In the genomic region with DNA sequence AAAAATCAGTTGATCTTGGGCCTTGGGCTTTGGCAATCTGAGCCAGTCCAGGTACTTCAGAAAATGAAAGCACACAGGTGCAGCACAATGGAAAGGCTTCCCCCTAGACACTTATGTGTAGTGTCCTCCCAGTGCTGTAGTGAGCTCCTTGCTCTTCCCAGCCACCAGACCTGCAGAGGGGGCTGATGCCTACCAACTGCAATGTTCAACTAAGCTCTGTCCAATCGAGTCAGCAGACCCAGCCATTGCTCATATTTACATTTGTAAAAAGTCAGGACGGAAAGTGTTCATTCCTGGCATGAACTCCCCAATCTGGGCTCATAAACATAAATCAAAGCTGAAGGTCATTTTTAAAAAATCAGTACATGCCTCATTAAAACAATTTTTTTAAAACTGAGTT, we compare ENCODE assay signal across 13 cellular contexts.
DNase-seq lines count a peak whose midpoint lies in the region; ATAC-seq and TF ChIP-seq lines count a peak whose summit lies in the region.
"Had no signal": no experiment of that assay in that cellular context is flagged by ENCODE, and none has a peak within 500 bp of the region (broad histone marks: within the 10 kb centered on the region; RNA-seq: fewer than 3 reads in every experiment).

No MANE protein-coding gene starts in this region.

- no peak for ATAC-seq in T-cell (replicated peaks in 1 of 4)
- no peak for ATAC-seq in GM21526 (IDR thresholded peaks at IDR 0.05; ENCODE audit: low FRiP score, unreplicated experiment)
- ATAC-seq in GM18498 (IDR thresholded peaks at IDR 0.05; ENCODE audit: unreplicated experiment): no peak
- ATAC-seq: activated CD8-positive, alpha-beta memory T cell treated with anti-CD3 and anti-CD28 coated beads, Interleukin-2, amount 10 ng/mL, durations not matched to agents 7 days and 5 days had no signal

- POLR2A ChIA-PET in HEK293T (lab: Yijun Ruan, JAX) (interaction anchor here (1.0 to 3.6 kb wide), 3 partner anchors 66 to 73 kb away, joined by 3 to 17 read pairs (median 3); a partner anchor contains a TSS), T-cell (lab: Charles Lee) (interaction anchor here (0.6 to 0.8 kb wide), 2 partner anchors 206 to 381 kb away, joined by 3 read pairs; no protein-coding TSS in a partner anchor)

- H3K4me3 Mint-ChIP-seq in T-cell: peak overlapping the region in 1 of 3 donors; percentile 8
- H3K4me3 Mint-ChIP-seq: activated CD8-positive, alpha-beta memory T cell treated with anti-CD3 and anti-CD28 coated beads, Interleukin-2, amount 10 ng/mL, durations not matched to agents 7 days and 5 days; type B pancreatic cell had no signal

- H3K4me1 Mint-ChIP-seq in T-cell: peaks cover 15 to 61% (median 24%) of the 10 kb centered on the region in 3 donors

- no peaks in the 10 kb centered on the region for H3K9me3 Mint-ChIP-seq in T-cell
- H3K9me3 Mint-ChIP-seq: type B pancreatic cell had no signal

- no peaks in the 10 kb centered on the region for H3K27me3 ChIP-seq in sigmoid colon

- intact Hi-C loops in sigmoid colon (cut with DNase I): no loop called here

- H3K36me3 Mint-ChIP-seq in T-cell: peaks cover 4% of the 10 kb centered on the region
- H3K36me3 Mint-ChIP-seq: activated CD8-positive, alpha-beta memory T cell treated with anti-CD3 and anti-CD28 coated beads, Interleukin-2, amount 10 ng/mL, durations not matched to agents 7 days and 5 days had no signal

- CTCF ChIA-PET in HEK293T (lab: Yijun Ruan, JAX) (interaction anchor here (0.5 to 1.5 kb wide), 3 partner anchors 13 to 91 kb away, joined by 3 to 7 read pairs (median 3); no protein-coding TSS in a partner anchor), T-cell (lab: Charles Lee) (interaction anchor here (0.6 to 2.2 kb wide), 6 partner anchors 9 to 135 kb away, joined by 3 to 14 read pairs (median 4); no protein-coding TSS in a partner anchor)

- no peak for TF ChIP-seq EP300 in sigmoid colon (IDR thresholded peaks at IDR 0.05)

- no peaks in the 10 kb centered on the region for H3K27me3 Mint-ChIP-seq in T-cell
- H3K27me3 Mint-ChIP-seq: activated CD8-positive, alpha-beta memory T cell treated with anti-CD3 and anti-CD28 coated beads, Interleukin-2, amount 10 ng/mL, durations not matched to agents 7 days and 5 days; type B pancreatic cell had no signal

- peak overlapping the region in 1 of 4 donors; percentile 76 for H3K27ac ChIP-seq in sigmoid colon

- H3K36me3 ChIP-seq in sigmoid colon: no peaks in the 10 kb centered on the region

- no peak for TF ChIP-seq CTCF in sigmoid colon (IDR thresholded peaks at IDR 0.05)

- DNase-seq in A172 (ENCODE audit: low spot score): peak; percentile 71
- DNase-seq in HEK293T (ENCODE audit: extremely low spot score): peak; percentile 52
- no peak for DNase-seq in T-cell
- DNase-seq in glomerular visceral epithelial cell (ENCODE audit: extremely low spot score): peak; percentile 73
- no peak for DNase-seq in sigmoid colon
- DNase-seq in DMS153 treated with DMSO at 0.1 percent for 48 hours (lab: John Stamatoyannopoulos, UW; ENCODE audit: unreplicated experiment): no peak
- DNase-seq: activated CD8-positive, alpha-beta memory T cell treated with anti-CD3 and anti-CD28 coated beads, Interleukin-2, amount 10 ng/mL, durations not matched to agents 7 days and 5 days; COR-L47; KG1; stimulated activated CD4-positive, alpha-beta T cell treated with anti-CD3 and anti-CD28 coated beads, Interleukin-15, amount 100 ng/mL, for 24 hours had no signal

- no peak overlapping the region for H3K4me3 ChIP-seq in sigmoid colon

- peak overlapping the region; percentile 45 to 78 for H3K27ac Mint-ChIP-seq in T-cell
- H3K27ac Mint-ChIP-seq: activated CD8-positive, alpha-beta memory T cell treated with anti-CD3 and anti-CD28 coated beads, Interleukin-2, amount 10 ng/mL, durations not matched to agents 7 days and 5 days; type B pancreatic cell had no signal

- H3K9me3 ChIP-seq in sigmoid colon: no peaks in the 10 kb centered on the region

- 38 to 69% methylated on average over 2 of the region's 2 CpGs for WGBS in sigmoid colon, 2 donors

- no peak for TF ChIP-seq POLR2A in sigmoid colon (IDR thresholded peaks at IDR 0.05)

- H3K4me1 ChIP-seq in sigmoid colon: peaks cover 0 to 41% (median 25%) of the 10 kb centered on the region in 4 donors

TF ChIP-seq in HEK293T, 16 proteins besides CTCF, POLR2A, EP300 and RAD21:
- no peak for TF ChIP-seq ARNT (IDR thresholded peaks at IDR 0.05)
- no peak for TF ChIP-seq HDGF (IDR thresholded peaks at IDR 0.05; ENCODE audit: borderline replicate concordance)
- no peak for TF ChIP-seq LEF1 (IDR thresholded peaks at IDR 0.05; ENCODE audit: borderline replicate concordance)
- TF ChIP-seq ZNF384 (IDR thresholded peaks at IDR 0.05): no peak
- no peak for TF ChIP-seq FOXM1 (IDR thresholded peaks at IDR 0.05; ENCODE audit: borderline replicate concordance)
- no peak for TF ChIP-seq SP1 (IDR thresholded peaks at IDR 0.05)
- no peak for TF ChIP-seq BHLHE40 (IDR thresholded peaks at IDR 0.05; ENCODE audit: borderline replicate concordance)
- TF ChIP-seq CTBP1 (IDR thresholded peaks at IDR 0.05; ENCODE audit: borderline replicate concordance): no peak
- no peak for TF ChIP-seq L3MBTL2 (conservative IDR thresholded peaks at IDR 0.05)
- TF ChIP-seq SUZ12 (IDR thresholded peaks at IDR 0.05): no peak

Comparison
In these comparisons a context has a peak if more than half of its experiments do, and no peak if none do; other contexts are left out.
1. DNase-seq: peak in A172 (single experiment), HEK293T (single experiment) and glomerular visceral epithelial cell (single experiment); none in T-cell (0 of 34), sigmoid colon (single experiment) and DMS153 treated with DMSO at 0.1 percent for 48 hours (single experiment).